Comparison of ENCODE assay signal across 19 cellular contexts in genomic region chr21:15788847-15789548, GRCh38. TPM values are rescaled to one million over a fixed set of nuclear protein-coding genes. Genes with fewer than 3 reads are reported as not detected.
DNase-seq lines count a peak whose midpoint lies in the region; ATAC-seq, FAIRE-seq and TF ChIP-seq lines count a peak whose summit lies in the region.
"Had no signal": no experiment of that assay in that cellular context is flagged by ENCODE, and none has a peak within 500 bp of the region (broad histone marks: within the 10 kb centered on the region; RNA-seq: fewer than 3 reads in every experiment).

No MANE protein-coding gene starts in this region.

- H3K79me2 ChIP-seq in GM23338 (replicated peaks; ENCODE audit: insufficient read depth) (peaks cover 9% of the 10 kb centered on the region), trophoblast cell (ENCODE audit: control insufficient read depth, insufficient read depth, low read length, poor library complexity) (no peaks in the 10 kb centered on the region)

- no peak overlapping the region for H3K27ac ChIP-seq in GM23338 (ENCODE audit: low read depth)
- H3K27ac ChIP-seq in trophoblast cell (ENCODE audit: low read depth, low read length): peak overlapping the region; percentile 23
- H3K27ac ChIP-seq: right lobe of liver had no signal

- H3K4ac ChIP-seq in trophoblast cell (ENCODE audit: low read depth, low read length): no peak overlapping the region

- ATAC-seq in GM23338: no peak
- ATAC-seq: K562, left lobe of liver, right lobe of liver had no signal

- H2BK120ac ChIP-seq in trophoblast cell (ENCODE audit: insufficient read depth, low read length, poor library complexity): no peak overlapping the region

- H3K4me1 Mint-ChIP-seq in GM23338: peaks cover 23% of the 10 kb centered on the region

- H3K27me3 ChIP-seq in GM23338 (ENCODE audit: insufficient read depth) (no peaks in the 10 kb centered on the region), adipocyte (replicated peaks; ENCODE audit: control insufficient read depth, insufficient read depth, low read length) (no peaks in the 10 kb centered on the region), trophoblast cell (ENCODE audit: insufficient read depth, low read length) (no peaks in the 10 kb centered on the region)
- H3K27me3 ChIP-seq: right lobe of liver had no signal

- no peak for TF ChIP-seq POLR2A in GM12892 (IDR thresholded peaks at IDR 0.05; ENCODE audit: low read depth, low read length)

- H3K36me3 ChIP-seq in GM23338 (ENCODE audit: insufficient read depth): no peaks in the 10 kb centered on the region
- H3K36me3 ChIP-seq in adipocyte (ENCODE audit: control insufficient read depth, insufficient read depth, low read length, severe bottlenecking): peaks cover 5% of the 10 kb centered on the region
- H3K36me3 ChIP-seq in trophoblast cell (ENCODE audit: control insufficient read depth in 1 of 2, insufficient read depth in 2 of 2, low read length in 2 of 2): peaks cover 0 to 2% of the 10 kb centered on the region in 2 experiments
- H3K36me3 ChIP-seq: right lobe of liver had no signal

- H2AK5ac ChIP-seq in trophoblast cell (ENCODE audit: low read length): no peak overlapping the region

- no peak overlapping the region for H4K12ac ChIP-seq in trophoblast cell (ENCODE audit: low read depth, low read length)

- no peak for DNase-seq in GM23338 (ENCODE audit: low spot score)
- DNase-seq in adipocyte (ENCODE audit: low read depth): peak; percentile 77
- DNase-seq in fibroblast of peridontal ligament (ENCODE audit: extremely low read depth): peak; percentile 48
- peak in 1 of 2 donors; percentile 70 for DNase-seq in trophoblast cell
- no peak for DNase-seq in germinal center (ENCODE audit: low spot score)
- no peak for DNase-seq in GM12892 (ENCODE audit: insufficient read length)
- no peak for DNase-seq in glomerular visceral epithelial cell (ENCODE audit: extremely low spot score)
- no peak for DNase-seq in activated CD8-positive, alpha-beta memory T cell treated with anti-CD3 and anti-CD28 coated beads for 24 hours
- DNase-seq: activated naive CD8-positive, alpha-beta T cell treated with anti-CD3 and anti-CD28 coated beads for 36 hours; activated T-cell treated with anti-CD3 and anti-CD28 coated beads for 4 hours; CD4-positive, alpha-beta memory T cell; naive B cell; NCI-H1436; NCI-H510A; right lobe of liver; stimulated activated CD4-positive, alpha-beta T cell treated with anti-CD3 and anti-CD28 coated beads, Interleukin-4, amount 100 ng/mL, for 1 hour had no signal

- no peaks in the 10 kb centered on the region for H4K20me1 ChIP-seq in GM23338 (replicated peaks; ENCODE audit: insufficient read depth)

- H3K23ac ChIP-seq in trophoblast cell (ENCODE audit: low read length): no peak overlapping the region

- H3K36me3 Mint-ChIP-seq in GM23338 (ENCODE audit: low read depth): no peaks in the 10 kb centered on the region
- H3K36me3 Mint-ChIP-seq: naive B cell had no signal

- no peaks in the 10 kb centered on the region for H3K9me3 Mint-ChIP-seq in GM23338
- H3K9me3 Mint-ChIP-seq: dendritic cell treated with granulocyte-macrophage colony-stimulating factor and Interleukin-4, amounts not matched to agents 40 ng/mL and 50 ng/mL, for 4 days had no signal

- no peak overlapping the region for H3K4me2 ChIP-seq in GM23338
- no peak overlapping the region for H3K4me2 ChIP-seq in trophoblast cell (ENCODE audit: low read length)

- H3K9ac ChIP-seq in adipocyte (ENCODE audit: low read length) (no peak overlapping the region), trophoblast cell (ENCODE audit: low read length) (no peak overlapping the region)

- H3K9me3 ChIP-seq in adipocyte (ENCODE audit: control insufficient read depth, low read length) (no peaks in the 10 kb centered on the region), trophoblast cell (ENCODE audit: insufficient read depth, low read depth, low read length) (no peaks in the 10 kb centered on the region)
- H3K9me3 ChIP-seq: right lobe of liver had no signal

- peaks cover 2% of the 10 kb centered on the region for H3K79me1 ChIP-seq in trophoblast cell (ENCODE audit: low read length)

- no peaks in the 10 kb centered on the region for H3K27me3 Mint-ChIP-seq in GM23338 (ENCODE audit: insufficient read depth, low read depth, poor library complexity)
- H3K27me3 Mint-ChIP-seq: activated naive CD8-positive, alpha-beta T cell treated with anti-CD3 and anti-CD28 coated beads for 36 hours; CD4-positive, alpha-beta memory T cell; dendritic cell treated with granulocyte-macrophage colony-stimulating factor and Interleukin-4, amounts not matched to agents 40 ng/mL and 50 ng/mL, for 4 days; naive B cell had no signal

- H3K27ac Mint-ChIP-seq in GM23338: peak overlapping the region; percentile 58; the same call in 1 of the 2 replicates
- H3K27ac Mint-ChIP-seq: activated naive CD8-positive, alpha-beta T cell treated with anti-CD3 and anti-CD28 coated beads for 36 hours; dendritic cell treated with granulocyte-macrophage colony-stimulating factor and Interleukin-4, amounts not matched to agents 40 ng/mL and 50 ng/mL, for 4 days had no signal

- no peaks in the 10 kb centered on the region for H3K9me2 ChIP-seq in GM23338 (ENCODE audit: insufficient read depth)

- no CpG with 5 or more reads among the region's 5 CpGs for WGBS in trophoblast cell (ENCODE audit: extremely low coverage, insufficient coverage, insufficient read length)

- no peak for FAIRE-seq in GM12892 (lab: Jason Lieb, UNC)
- FAIRE-seq: K562 had no signal

- no peak overlapping the region for H3K18ac ChIP-seq in trophoblast cell (ENCODE audit: low read length)

- H3K14ac ChIP-seq in trophoblast cell (ENCODE audit: low read length): no peak overlapping the region

- H4K91ac ChIP-seq in trophoblast cell (ENCODE audit: low read depth, low read length): no peak overlapping the region

- no peak overlapping the region for H2BK5ac ChIP-seq in trophoblast cell (ENCODE audit: low read depth, low read length, poor library complexity)

- no peaks in the 10 kb centered on the region for H3K4me1 ChIP-seq in GM23338 (ENCODE audit: insufficient read depth)
- peaks cover 12% of the 10 kb centered on the region for H3K4me1 ChIP-seq in adipocyte (ENCODE audit: control insufficient read depth, insufficient read depth, low read length)
- H3K4me1 ChIP-seq in trophoblast cell (ENCODE audit: control insufficient read depth in 1 of 2, insufficient read depth in 2 of 2, low read length in 2 of 2): peaks cover 0 to 1% of the 10 kb centered on the region in 2 experiments
- H3K4me1 ChIP-seq: right lobe of liver had no signal

- no peak overlapping the region for H2BK12ac ChIP-seq in trophoblast cell (ENCODE audit: low read length)

- no peak overlapping the region for H2AFZ ChIP-seq in GM23338
- H2AFZ ChIP-seq in trophoblast cell (ENCODE audit: insufficient read depth, low read length, poor library complexity): no peak overlapping the region

- no peak for TF ChIP-seq CTCF in GM23338 (conservative IDR thresholded peaks at IDR 0.05; ENCODE audit: low read depth in 2 of 2)

- H3K4me3 ChIP-seq in GM23338 (no peak overlapping the region), adipocyte (ENCODE audit: low read length) (no peak overlapping the region), trophoblast cell (ENCODE audit: low read depth, low read length) (no peak overlapping the region)
- H3K4me3 ChIP-seq: K562, right lobe of liver had no signal

- H3F3A ChIP-seq in GM23338 (replicated peaks; ENCODE audit: low read depth): no peaks in the 10 kb centered on the region

- H4K8ac ChIP-seq in trophoblast cell (ENCODE audit: low read depth, low read length): no peak overlapping the region

- no peak overlapping the region for H3K4me3 Mint-ChIP-seq in GM23338
- H3K4me3 Mint-ChIP-seq: activated naive CD8-positive, alpha-beta T cell treated with anti-CD3 and anti-CD28 coated beads for 36 hours; CD4-positive, alpha-beta memory T cell; dendritic cell treated with granulocyte-macrophage colony-stimulating factor and Interleukin-4, amounts not matched to agents 40 ng/mL and 50 ng/mL, for 4 days; naive B cell had no signal

TF ChIP-seq in GM23338, 12 proteins besides CTCF, POLR2A, EP300 and RAD21 (continues in another document):
- TF ChIP-seq ETS1 (IDR thresholded peaks at IDR 0.05) (no peak), REST (IDR thresholded peaks at IDR 0.05; ENCODE audit: unreplicated experiment) (no peak), ZNF114 (CRISPR knock-in tag; IDR thresholded peaks at IDR 0.05) (no peak)

RNA-seq across cellular contexts. Expression of gene USP25, which starts 59.2 kb away (rescaled TPM):
- 49.2 and 69.3 TPM in 2 replicates for total RNA-seq in GM23338 (2014; rRNA removed; shearing (Covaris generic))
- polyA plus RNA-seq in GM23338 (2016; fragmentation: Nextera tagmentation; extraction: Ambion mirVana): 11.8 and 14.2 TPM in 2 replicates
- 44.5 and 45.5 TPM in 2 replicates for polyA plus RNA-seq in trophoblast cell (2013)
- polyA plus RNA-seq in GM12892 (2012; ENCODE audit: missing spikeins): 20.2 TPM

Comparison
In these comparisons a context has a peak if more than half of its experiments do, and no peak if none do; other contexts are left out.
1. DNase-seq: peak in adipocyte (single experiment) and fibroblast of peridontal ligament (single experiment); none in GM23338 (single experiment), germinal center (single experiment), GM12892 (single experiment), glomerular visceral epithelial cell (single experiment) and activated CD8-positive, alpha-beta memory T cell treated with anti-CD3 and anti-CD28 coated beads for 24 hours (single experiment).